1 cellular context compared by ENCODE assay signal in the genomic region with DNA sequence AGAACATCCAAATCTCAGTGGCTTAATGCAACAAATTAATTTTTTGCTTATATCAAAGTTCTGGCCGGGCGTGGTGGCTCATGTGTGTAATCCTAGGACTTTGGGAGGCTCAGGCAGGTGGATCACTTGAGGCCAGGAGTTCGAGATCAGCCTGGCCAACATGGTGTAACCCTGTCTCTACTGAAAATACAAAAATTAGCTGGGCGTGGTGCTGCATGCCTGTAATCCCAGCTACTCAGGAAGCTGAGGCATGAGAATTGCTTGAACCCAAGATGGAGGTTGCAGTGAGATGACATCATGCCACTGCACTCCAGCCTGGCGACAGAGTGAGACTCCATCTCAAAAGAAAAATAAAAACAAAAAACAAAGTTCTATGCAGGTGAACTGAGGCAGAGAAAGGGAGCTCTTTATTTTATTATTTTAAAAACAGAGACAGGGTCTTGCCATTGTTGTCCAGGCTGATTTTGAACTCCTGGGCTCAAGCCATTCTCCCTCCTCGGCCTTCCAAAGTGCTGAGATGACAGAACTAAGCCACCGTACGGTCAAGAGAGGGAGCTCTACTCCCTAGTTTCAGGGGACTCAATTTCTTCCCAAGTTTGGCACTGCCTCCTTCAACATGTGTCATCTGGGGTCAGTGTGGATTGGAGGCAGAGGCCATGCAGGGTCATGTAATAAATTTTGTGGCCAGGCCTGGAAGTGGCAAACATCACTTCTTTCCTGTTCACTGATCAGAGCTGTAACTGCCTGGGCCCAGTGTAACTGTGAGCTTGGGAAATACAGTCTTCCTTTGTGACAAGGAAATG.
TF ChIP-seq lines count a peak whose summit lies in the region.

No MANE protein-coding gene starts in this region.

TF ChIP-seq in IMR-90, 13 proteins besides CTCF, POLR2A, EP300 and RAD21:
- TF ChIP-seq MAFK (IDR thresholded peaks at IDR 0.05; ENCODE audit: low read depth, low read length) (peak; percentile 86), ELK1 (IDR thresholded peaks at IDR 0.05; ENCODE audit: borderline replicate concordance, low read depth, low read length) (no peak), CEBPB (IDR thresholded peaks at IDR 0.05; ENCODE audit: low read depth, low read length) (no peak), BHLHE40 (IDR thresholded peaks at IDR 0.05; ENCODE audit: low read depth, low read length) (no peak), SMC3 (IDR thresholded peaks at IDR 0.05; ENCODE audit: low read depth, low read length) (peak; percentile 25; the same call in 1 of the 2 replicates)
